ENCODE assay signal across 1 cellular context in the genomic region with DNA sequence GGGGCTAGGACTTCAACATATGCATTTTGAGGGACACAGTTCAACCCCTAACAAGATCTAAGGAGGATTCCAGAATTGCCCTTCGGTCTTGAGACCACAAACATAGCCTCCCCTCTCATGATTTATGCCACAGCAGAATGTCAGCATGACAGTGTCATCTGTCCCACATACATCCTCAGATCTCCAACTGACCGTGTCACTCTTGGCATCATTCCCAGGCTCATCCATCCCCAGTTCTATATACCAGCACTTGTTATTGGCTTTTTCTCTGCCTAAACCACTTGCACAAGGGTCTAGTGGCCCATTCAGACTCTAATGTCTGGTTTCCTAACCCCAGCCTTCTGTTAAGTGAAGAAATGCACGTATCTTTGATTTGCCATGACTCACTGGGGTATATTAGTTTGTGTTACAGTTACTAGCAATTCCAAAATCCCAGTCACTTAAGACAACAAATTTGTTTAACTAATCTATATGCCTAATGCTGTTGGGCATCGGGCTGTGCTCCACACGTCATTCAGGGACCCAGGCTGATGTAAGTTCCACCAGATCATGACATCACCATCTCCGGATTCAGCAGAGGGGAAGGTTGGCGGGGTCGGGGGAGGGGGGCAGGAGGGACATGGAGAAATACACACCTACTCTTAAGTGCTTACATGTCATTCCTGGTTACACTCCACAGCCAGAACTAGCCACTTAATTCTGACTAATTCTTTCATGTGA.
TF ChIP-seq lines count a peak whose summit lies in the region.

No MANE protein-coding gene starts in this region.

TF ChIP-seq in HEK293, 187 proteins besides CTCF, POLR2A, EP300 and RAD21 (continued from another document):
- no peak for TF ChIP-seq ZNF362 (tag by site-specific recombination; IDR thresholded peaks at IDR 0.05)
- peak; percentile 61; the same call in 1 of the 2 replicates for TF ChIP-seq SP7 (tag by site-specific recombination; IDR thresholded peaks at IDR 0.05)
- no peak for TF ChIP-seq ZBTB1 (tag by site-specific recombination; IDR thresholded peaks at IDR 0.05)
- TF ChIP-seq ZNF302 (tag by site-specific recombination; IDR thresholded peaks at IDR 0.05; ENCODE audit: low read depth) = no peak
- TF ChIP-seq ZEB2 (tag by site-specific recombination; IDR thresholded peaks at IDR 0.05) = peak; percentile 62
- no peak for TF ChIP-seq ZNF18 (tag by site-specific recombination; IDR thresholded peaks at IDR 0.05)
- TF ChIP-seq GLI2 (tag by site-specific recombination; IDR thresholded peaks at IDR 0.05; ENCODE audit: borderline replicate concordance, low read depth) = no peak
- TF ChIP-seq SETDB1 (IDR thresholded peaks at IDR 0.05; ENCODE audit: insufficient read length, low read length) = no peak
- TF ChIP-seq BCL11B (tag by site-specific recombination; IDR thresholded peaks at IDR 0.05; ENCODE audit: low read depth) = no peak
- no peak for TF ChIP-seq ZNF404 (tag by site-specific recombination; IDR thresholded peaks at IDR 0.05)
- no peak for TF ChIP-seq ZNF132 (tag by site-specific recombination; IDR thresholded peaks at IDR 0.05; ENCODE audit: borderline replicate concordance)
- TF ChIP-seq ZNF544 (tag by site-specific recombination; IDR thresholded peaks at IDR 0.05) = no peak
- TF ChIP-seq ZNF585B (tag by site-specific recombination; IDR thresholded peaks at IDR 0.05) = no peak
- no peak for TF ChIP-seq ZNF76 (tag by site-specific recombination; IDR thresholded peaks at IDR 0.05; ENCODE audit: borderline replicate concordance, low read depth)
- TF ChIP-seq ZNF398 (tag by site-specific recombination; IDR thresholded peaks at IDR 0.05) = no peak
- 0 out of 2 replicates have a peak, but pooled peaks have one; percentile 26 for TF ChIP-seq KLF17 (tag by site-specific recombination; IDR thresholded peaks at IDR 0.05)
- TF ChIP-seq ZNF175 (tag by site-specific recombination; IDR thresholded peaks at IDR 0.05) = no peak
- TF ChIP-seq ZNF274 (IDR thresholded peaks at IDR 0.05; ENCODE audit: low read length) = no peak
- TF ChIP-seq ZNF274 (tag by site-specific recombination; IDR thresholded peaks at IDR 0.05; ENCODE audit: borderline replicate concordance) = no peak
- TF ChIP-seq MEIS1 (CRISPR knock-in tag; IDR thresholded peaks at IDR 0.05; ENCODE audit: borderline replicate concordance) = no peak
- TF ChIP-seq ZNF629 (tag by site-specific recombination; IDR thresholded peaks at IDR 0.05) = peak; percentile 71
- 0 out of 2 replicates have a peak, but pooled peaks have one; percentile 28 for TF ChIP-seq ZNF692 (tag by site-specific recombination; IDR thresholded peaks at IDR 0.05)
- no peak for TF ChIP-seq ZNF791 (tag by site-specific recombination; IDR thresholded peaks at IDR 0.05)
- TF ChIP-seq ZNF473 (tag by site-specific recombination; IDR thresholded peaks at IDR 0.05) = no peak
- no peak for TF ChIP-seq ZNF350 (tag by site-specific recombination; IDR thresholded peaks at IDR 0.05)
- TF ChIP-seq, protein P1, sequence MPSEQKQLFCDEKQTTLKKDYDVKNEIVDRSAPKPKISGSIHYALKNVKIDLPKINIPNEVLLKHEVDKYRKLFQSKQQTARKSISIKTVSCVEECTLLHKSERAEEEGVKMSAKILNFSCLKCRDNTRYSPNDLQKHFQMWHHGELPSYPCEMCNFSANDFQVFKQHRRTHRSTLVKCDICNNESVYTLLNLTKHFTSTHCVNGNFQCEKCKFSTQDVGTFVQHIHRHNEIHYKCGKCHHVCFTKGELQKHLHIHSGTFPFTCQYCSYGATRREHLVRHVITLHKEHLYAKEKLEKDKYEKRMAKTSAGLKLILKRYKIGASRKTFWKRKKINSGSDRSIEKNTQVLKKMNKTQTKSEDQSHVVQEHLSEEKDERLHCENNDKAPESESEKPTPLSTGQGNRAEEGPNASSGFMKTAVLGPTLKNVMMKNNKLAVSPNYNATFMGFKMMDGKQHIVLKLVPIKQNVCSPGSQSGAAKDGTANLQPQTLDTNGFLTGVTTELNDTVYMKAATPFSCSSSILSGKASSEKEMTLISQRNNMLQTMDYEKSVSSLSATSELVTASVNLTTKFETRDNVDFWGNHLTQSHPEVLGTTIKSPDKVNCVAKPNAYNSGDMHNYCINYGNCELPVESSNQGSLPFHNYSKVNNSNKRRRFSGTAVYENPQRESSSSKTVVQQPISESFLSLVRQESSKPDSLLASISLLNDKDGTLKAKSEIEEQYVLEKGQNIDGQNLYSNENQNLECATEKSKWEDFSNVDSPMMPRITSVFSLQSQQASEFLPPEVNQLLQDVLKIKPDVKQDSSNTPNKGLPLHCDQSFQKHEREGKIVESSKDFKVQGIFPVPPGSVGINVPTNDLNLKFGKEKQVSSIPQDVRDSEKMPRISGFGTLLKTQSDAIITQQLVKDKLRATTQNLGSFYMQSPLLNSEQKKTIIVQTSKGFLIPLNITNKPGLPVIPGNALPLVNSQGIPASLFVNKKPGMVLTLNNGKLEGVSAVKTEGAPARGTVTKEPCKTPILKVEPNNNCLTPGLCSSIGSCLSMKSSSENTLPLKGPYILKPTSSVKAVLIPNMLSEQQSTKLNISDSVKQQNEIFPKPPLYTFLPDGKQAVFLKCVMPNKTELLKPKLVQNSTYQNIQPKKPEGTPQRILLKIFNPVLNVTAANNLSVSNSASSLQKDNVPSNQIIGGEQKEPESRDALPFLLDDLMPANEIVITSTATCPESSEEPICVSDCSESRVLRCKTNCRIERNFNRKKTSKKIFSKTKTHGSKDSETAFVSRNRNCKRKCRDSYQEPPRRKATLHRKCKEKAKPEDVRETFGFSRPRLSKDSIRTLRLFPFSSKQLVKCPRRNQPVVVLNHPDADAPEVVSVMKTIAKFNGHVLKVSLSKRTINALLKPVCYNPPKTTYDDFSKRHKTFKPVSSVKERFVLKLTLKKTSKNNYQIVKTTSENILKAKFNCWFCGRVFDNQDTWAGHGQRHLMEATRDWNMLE (tag by site-specific recombination; conservative IDR thresholded peaks at IDR 0.05; ENCODE audit: low read depth) = peak; percentile 51; the same call in 1 of the 2 replicates
- TF ChIP-seq ZNF24 (tag by site-specific recombination; IDR thresholded peaks at IDR 0.05) = 0 out of 2 replicates have a peak, but pooled peaks have one; percentile 20
